Comparison of ENCODE assay signal across 8 cellular contexts in the genomic region with DNA sequence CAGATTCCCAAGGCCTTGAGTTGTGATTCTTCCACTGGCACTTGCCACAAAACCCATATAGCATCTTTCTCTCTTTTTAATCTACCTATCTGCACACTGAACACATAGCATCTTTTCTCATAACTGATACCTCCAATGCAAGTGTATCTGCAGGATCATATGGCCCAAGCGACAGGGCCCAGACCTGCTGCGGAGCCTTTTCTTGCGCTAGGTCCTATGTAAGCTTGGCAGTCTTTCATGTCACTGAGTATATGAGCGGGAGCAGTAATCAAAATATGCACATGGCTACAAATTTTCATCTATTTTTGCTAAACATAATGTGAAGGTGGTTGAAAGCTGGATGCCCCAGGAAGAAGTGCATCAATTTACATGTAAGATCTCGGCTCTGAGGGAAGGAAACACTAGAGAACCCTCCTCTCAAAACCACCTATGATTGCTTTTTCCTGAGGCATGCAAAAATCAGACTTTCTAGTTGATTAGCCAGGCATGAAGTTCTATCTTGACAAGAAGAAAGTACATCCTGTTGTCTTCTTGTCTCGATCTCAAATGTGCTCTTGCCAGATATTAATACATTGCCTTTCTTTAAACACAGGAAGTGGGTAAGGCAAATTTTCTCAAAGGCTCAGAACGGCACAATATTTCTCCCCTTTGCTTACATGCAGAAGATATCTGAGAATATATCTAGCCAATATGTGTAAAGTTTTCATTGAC. TPM values are rescaled to one million over a fixed set of nuclear protein-coding genes. Genes with fewer than 3 reads are reported as not detected.
DNase-seq lines count a peak whose midpoint lies in the region; ATAC-seq and TF ChIP-seq lines count a peak whose summit lies in the region.

No MANE protein-coding gene starts in this region.

- H3K27ac Mint-ChIP-seq in activated CD4-positive, alpha-beta T cell treated with anti-CD3 and anti-CD28 coated beads, Interleukin-2, amount 10 ng/mL, durations not matched to agents 24 days and 14 days, result peak overlapping the region; percentile 85

- peak; percentile 85 for ATAC-seq in HG02678 (IDR thresholded peaks at IDR 0.05; ENCODE audit: unreplicated experiment)

- H3K36me3 Mint-ChIP-seq in activated CD4-positive, alpha-beta T cell treated with anti-CD3 and anti-CD28 coated beads, Interleukin-2, amount 10 ng/mL, durations not matched to agents 24 days and 14 days (ENCODE audit: low read depth), result no peaks in the 10 kb centered on the region

- H3K27me3 ChIP-seq in spleen (replicated peaks in 1 of 7), result no peaks in the 10 kb centered on the region

- peaks cover 32% of the 10 kb centered on the region for H3K4me1 Mint-ChIP-seq in activated CD4-positive, alpha-beta T cell treated with anti-CD3 and anti-CD28 coated beads, Interleukin-2, amount 10 ng/mL, durations not matched to agents 24 days and 14 days

- peaks cover 7% of the 10 kb centered on the region for H3K9me3 Mint-ChIP-seq in activated CD4-positive, alpha-beta T cell treated with anti-CD3 and anti-CD28 coated beads, Interleukin-2, amount 10 ng/mL, durations not matched to agents 24 days and 14 days

- H3K4me3 ChIP-seq in OCI-LY7 (ENCODE audit: low read depth, low read length, poor library complexity, severe bottlenecking) (peak overlapping the region; percentile 49), spleen (no peak overlapping the region)

- POLR2A ChIA-PET in OCI-LY7 (lab: Charles Lee), result interaction anchor here (0.6 to 3.2 kb wide), 10 partner anchors 9 to 571 kb away, joined by 3 to 14 read pairs (median 4); a partner anchor contains a TSS

- no peak for TF ChIP-seq POLR2A in spleen (IDR thresholded peaks at IDR 0.05)

- CTCF ChIA-PET in OCI-LY7 (lab: Charles Lee; ENCODE audit: unreplicated experiment), result interaction anchor here (0.9 to 1.0 kb wide), 2 partner anchors 13 to 26 kb away, joined by 3 to 4 read pairs; no protein-coding TSS in a partner anchor

- H3K27me3 Mint-ChIP-seq in activated CD4-positive, alpha-beta T cell treated with anti-CD3 and anti-CD28 coated beads, Interleukin-2, amount 10 ng/mL, durations not matched to agents 24 days and 14 days, result no peaks in the 10 kb centered on the region

- DNase-seq in activated CD4-positive, alpha-beta T cell treated with anti-CD3 and anti-CD28 coated beads, Interleukin-2, amount 10 ng/mL, durations not matched to agents 24 days and 14 days, result peak; percentile 76
- DNase-seq in activated CD4-positive, alpha-beta T cell treated with anti-CD3 and anti-CD28 coated beads, Interleukin-2, amount 50 U/mL, for 4 hours, result no peak
- peak; percentile 95 for DNase-seq in OCI-LY7 (ENCODE audit: low spot score)
- no peak for DNase-seq in spleen
- DNase-seq in midbrain (lab: John Stamatoyannopoulos, UW), result no peak
- DNase-seq in putamen (ENCODE audit: low spot score), result no peak
- no peak for DNase-seq in posterior vena cava (ENCODE audit: low spot score)

- peak overlapping the region; percentile 83 for H3K27ac ChIP-seq in OCI-LY7 (ENCODE audit: low read depth, low read length, poor library complexity, severe bottlenecking)
- peak overlapping the region; percentile 69 to 93 (median 84) for H3K27ac ChIP-seq in spleen

- H2AFZ ChIP-seq in OCI-LY7 (ENCODE audit: low read length), result no peak overlapping the region

- H3K9me3 ChIP-seq in OCI-LY7 (ENCODE audit: low read length), result no peaks in the 10 kb centered on the region
- no peaks in the 10 kb centered on the region for H3K9me3 ChIP-seq in spleen

- intact Hi-C loops in activated CD4-positive, alpha-beta T cell treated with anti-CD3 and anti-CD28 coated beads, Interleukin-2, amount 10 ng/mL, durations not matched to agents 24 days and 14 days (cut with micrococcal nuclease), result loop anchor here (1.0 to 5.0 kb wide), 3 partner anchors 12 to 117 kb away; a partner anchor contains a TSS
- intact Hi-C loops in OCI-LY7 (cut with micrococcal nuclease; ENCODE audit: unreplicated experiment) (loop anchor here (1.0 to 5.0 kb wide), 3 partner anchors 12 to 562 kb away; no protein-coding TSS in a partner anchor), spleen (cut with DNase I; ENCODE audit: low total_unique reads) (no loop called here), posterior vena cava (cut with DNase I) (loop anchor here in 1 of 2 donors (5.0 kb wide), 1 partner anchor 513 kb away; no protein-coding TSS in a partner anchor)

- no TSS peak for BruUV-seq in OCI-LY7 (replicated peaks; lab: Mats Ljungman, UMichigan)

- H3K9me2 ChIP-seq in OCI-LY7 (ENCODE audit: insufficient read depth, low read length), result no peaks in the 10 kb centered on the region

- H3K36me3 ChIP-seq in OCI-LY7 (ENCODE audit: insufficient read depth, low read length) (no peaks in the 10 kb centered on the region; the same call in 1 of the 2 replicates), spleen (no peaks in the 10 kb centered on the region)

- H3K4me3 Mint-ChIP-seq in activated CD4-positive, alpha-beta T cell treated with anti-CD3 and anti-CD28 coated beads, Interleukin-2, amount 10 ng/mL, durations not matched to agents 24 days and 14 days, result peak overlapping the region; percentile 74

- H4K20me1 ChIP-seq in OCI-LY7 (ENCODE audit: insufficient read depth, low read length), result no peaks in the 10 kb centered on the region

- H3K79me2 ChIP-seq in OCI-LY7 (ENCODE audit: insufficient read depth, low read depth, low read length), result no peaks in the 10 kb centered on the region

- H3K4me2 ChIP-seq in OCI-LY7 (ENCODE audit: low read length), result peak overlapping the region; percentile 71

- 42 to 54% (median 51%) methylated on average over 7 of the region's 7 CpGs for whole genome bisulfite sequencing in spleen, 5 donors

- peaks cover 41% of the 10 kb centered on the region for H3K4me1 ChIP-seq in OCI-LY7 (ENCODE audit: insufficient read depth, low read length, poor library complexity, severe bottlenecking)
- peaks cover 8 to 66% (median 33%) of the 10 kb centered on the region in 6 donors for H3K4me1 ChIP-seq in spleen

- no peak for TF ChIP-seq CTCF in OCI-LY7 (conservative IDR thresholded peaks at IDR 0.05; ENCODE audit: low read length)
- TF ChIP-seq CTCF in spleen (IDR thresholded peaks at IDR 0.05 in 8 of 11, conservative IDR thresholded peaks at IDR 0.05 in 3 of 11), result no peak

RNA-seq across cellular contexts. Expression of a gene that starts 26.9 kb away (rescaled TPM):
- 47.7 and 55.1 TPM in 2 replicates for total RNA-seq in activated CD4-positive, alpha-beta T cell treated with anti-CD3 and anti-CD28 coated beads, Interleukin-2, amount 10 ng/mL, durations not matched to agents 24 days and 14 days
- total RNA-seq in OCI-LY7 (2014; rRNA removed; shearing (Covaris generic)), result 0.90 and 1.8 TPM in 2 replicates
- total RNA-seq in OCI-LY7 (2022), result 3.9 and 4.8 TPM in 2 replicates
- total RNA-seq in spleen, result 100 to 1,000 TPM in 3 of 7 donors, 10 to 100 TPM in 4; 71.8 to 175 (median 99.4) TPM
- 10 to 100 TPM; 14.2 to 21.1 (median 15.0) TPM for polyA plus RNA-seq in spleen
- 10 to 100 TPM; 39.1 to 43.3 TPM for total RNA-seq in posterior vena cava

Comparison
In these comparisons a context has a peak if more than half of its experiments do, and no peak if none do; other contexts are left out.
1. DNase-seq: peak in activated CD4-positive, alpha-beta T cell treated with anti-CD3 and anti-CD28 coated beads, Interleukin-2, amount 10 ng/mL, durations not matched to agents 24 days and 14 days (single experiment) and OCI-LY7 (single experiment); none in activated CD4-positive, alpha-beta T cell treated with anti-CD3 and anti-CD28 coated beads, Interleukin-2, amount 50 U/mL, for 4 hours (0 of 2), spleen (single experiment), midbrain (single experiment), putamen (single experiment) and posterior vena cava (single experiment).